Comparison of ENCODE assay signal across 1 cellular context in genomic region chr6:158703840-158704822, GRCh38.
TF ChIP-seq lines count a peak whose summit lies in the region.

No MANE protein-coding gene starts in this region.

TF ChIP-seq in HepG2, 621 proteins besides CTCF, POLR2A, EP300 and RAD21 (continued from another document and continues in another):
- no peak for TF ChIP-seq TIGD3 (CRISPR knock-in tag; IDR thresholded peaks at IDR 0.05; ENCODE audit: borderline replicate concordance)
- TF ChIP-seq PHB2 (IDR thresholded peaks at IDR 0.05; ENCODE audit: partially characterized antibody) = no peak
- TF ChIP-seq ZNF570 (CRISPR knock-in tag; IDR thresholded peaks at IDR 0.05; ENCODE audit: borderline replicate concordance) = 0 out of 2 replicates have a peak, but pooled peaks have one; percentile 67
- peak; percentile 78; the same call in 1 of the 2 replicates for TF ChIP-seq ZNF205 (CRISPR knock-in tag; IDR thresholded peaks at IDR 0.05)
- TF ChIP-seq MIXL1 (CRISPR knock-in tag; IDR thresholded peaks at IDR 0.05) = peak; percentile 73; the same call in 1 of the 2 replicates
- peak; percentile 72; the same call in 1 of the 2 replicates for TF ChIP-seq ATF7-NPFF (CRISPR knock-in tag; IDR thresholded peaks at IDR 0.05; ENCODE audit: low read depth)
- peak; percentile 57 for TF ChIP-seq RARA (CRISPR knock-in tag; IDR thresholded peaks at IDR 0.05)
- peak; percentile 82 for TF ChIP-seq SRSF1 (optimal IDR thresholded peaks at IDR 0.05; ENCODE audit: low read depth, low read length)
- peak; percentile 81; the same call in 1 of the 2 replicates for TF ChIP-seq AHR (CRISPR knock-in tag; IDR thresholded peaks at IDR 0.05)
- peak; percentile 59; the same call in 1 of the 2 replicates for TF ChIP-seq KLF9 (CRISPR knock-in tag; IDR thresholded peaks at IDR 0.05; ENCODE audit: low read depth)
- TF ChIP-seq ZNF629 (CRISPR knock-in tag; conservative IDR thresholded peaks at IDR 0.05) = peak; percentile 59
- TF ChIP-seq, protein P1, sequence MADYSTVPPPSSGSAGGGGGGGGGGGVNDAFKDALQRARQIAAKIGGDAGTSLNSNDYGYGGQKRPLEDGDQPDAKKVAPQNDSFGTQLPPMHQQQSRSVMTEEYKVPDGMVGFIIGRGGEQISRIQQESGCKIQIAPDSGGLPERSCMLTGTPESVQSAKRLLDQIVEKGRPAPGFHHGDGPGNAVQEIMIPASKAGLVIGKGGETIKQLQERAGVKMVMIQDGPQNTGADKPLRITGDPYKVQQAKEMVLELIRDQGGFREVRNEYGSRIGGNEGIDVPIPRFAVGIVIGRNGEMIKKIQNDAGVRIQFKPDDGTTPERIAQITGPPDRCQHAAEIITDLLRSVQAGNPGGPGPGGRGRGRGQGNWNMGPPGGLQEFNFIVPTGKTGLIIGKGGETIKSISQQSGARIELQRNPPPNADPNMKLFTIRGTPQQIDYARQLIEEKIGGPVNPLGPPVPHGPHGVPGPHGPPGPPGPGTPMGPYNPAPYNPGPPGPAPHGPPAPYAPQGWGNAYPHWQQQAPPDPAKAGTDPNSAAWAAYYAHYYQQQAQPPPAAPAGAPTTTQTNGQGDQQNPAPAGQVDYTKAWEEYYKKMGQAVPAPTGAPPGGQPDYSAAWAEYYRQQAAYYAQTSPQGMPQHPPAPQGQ (CRISPR knock-in tag; IDR thresholded peaks at IDR 0.05; ENCODE audit: borderline replicate concordance) = no peak
- TF ChIP-seq, protein P2, sequence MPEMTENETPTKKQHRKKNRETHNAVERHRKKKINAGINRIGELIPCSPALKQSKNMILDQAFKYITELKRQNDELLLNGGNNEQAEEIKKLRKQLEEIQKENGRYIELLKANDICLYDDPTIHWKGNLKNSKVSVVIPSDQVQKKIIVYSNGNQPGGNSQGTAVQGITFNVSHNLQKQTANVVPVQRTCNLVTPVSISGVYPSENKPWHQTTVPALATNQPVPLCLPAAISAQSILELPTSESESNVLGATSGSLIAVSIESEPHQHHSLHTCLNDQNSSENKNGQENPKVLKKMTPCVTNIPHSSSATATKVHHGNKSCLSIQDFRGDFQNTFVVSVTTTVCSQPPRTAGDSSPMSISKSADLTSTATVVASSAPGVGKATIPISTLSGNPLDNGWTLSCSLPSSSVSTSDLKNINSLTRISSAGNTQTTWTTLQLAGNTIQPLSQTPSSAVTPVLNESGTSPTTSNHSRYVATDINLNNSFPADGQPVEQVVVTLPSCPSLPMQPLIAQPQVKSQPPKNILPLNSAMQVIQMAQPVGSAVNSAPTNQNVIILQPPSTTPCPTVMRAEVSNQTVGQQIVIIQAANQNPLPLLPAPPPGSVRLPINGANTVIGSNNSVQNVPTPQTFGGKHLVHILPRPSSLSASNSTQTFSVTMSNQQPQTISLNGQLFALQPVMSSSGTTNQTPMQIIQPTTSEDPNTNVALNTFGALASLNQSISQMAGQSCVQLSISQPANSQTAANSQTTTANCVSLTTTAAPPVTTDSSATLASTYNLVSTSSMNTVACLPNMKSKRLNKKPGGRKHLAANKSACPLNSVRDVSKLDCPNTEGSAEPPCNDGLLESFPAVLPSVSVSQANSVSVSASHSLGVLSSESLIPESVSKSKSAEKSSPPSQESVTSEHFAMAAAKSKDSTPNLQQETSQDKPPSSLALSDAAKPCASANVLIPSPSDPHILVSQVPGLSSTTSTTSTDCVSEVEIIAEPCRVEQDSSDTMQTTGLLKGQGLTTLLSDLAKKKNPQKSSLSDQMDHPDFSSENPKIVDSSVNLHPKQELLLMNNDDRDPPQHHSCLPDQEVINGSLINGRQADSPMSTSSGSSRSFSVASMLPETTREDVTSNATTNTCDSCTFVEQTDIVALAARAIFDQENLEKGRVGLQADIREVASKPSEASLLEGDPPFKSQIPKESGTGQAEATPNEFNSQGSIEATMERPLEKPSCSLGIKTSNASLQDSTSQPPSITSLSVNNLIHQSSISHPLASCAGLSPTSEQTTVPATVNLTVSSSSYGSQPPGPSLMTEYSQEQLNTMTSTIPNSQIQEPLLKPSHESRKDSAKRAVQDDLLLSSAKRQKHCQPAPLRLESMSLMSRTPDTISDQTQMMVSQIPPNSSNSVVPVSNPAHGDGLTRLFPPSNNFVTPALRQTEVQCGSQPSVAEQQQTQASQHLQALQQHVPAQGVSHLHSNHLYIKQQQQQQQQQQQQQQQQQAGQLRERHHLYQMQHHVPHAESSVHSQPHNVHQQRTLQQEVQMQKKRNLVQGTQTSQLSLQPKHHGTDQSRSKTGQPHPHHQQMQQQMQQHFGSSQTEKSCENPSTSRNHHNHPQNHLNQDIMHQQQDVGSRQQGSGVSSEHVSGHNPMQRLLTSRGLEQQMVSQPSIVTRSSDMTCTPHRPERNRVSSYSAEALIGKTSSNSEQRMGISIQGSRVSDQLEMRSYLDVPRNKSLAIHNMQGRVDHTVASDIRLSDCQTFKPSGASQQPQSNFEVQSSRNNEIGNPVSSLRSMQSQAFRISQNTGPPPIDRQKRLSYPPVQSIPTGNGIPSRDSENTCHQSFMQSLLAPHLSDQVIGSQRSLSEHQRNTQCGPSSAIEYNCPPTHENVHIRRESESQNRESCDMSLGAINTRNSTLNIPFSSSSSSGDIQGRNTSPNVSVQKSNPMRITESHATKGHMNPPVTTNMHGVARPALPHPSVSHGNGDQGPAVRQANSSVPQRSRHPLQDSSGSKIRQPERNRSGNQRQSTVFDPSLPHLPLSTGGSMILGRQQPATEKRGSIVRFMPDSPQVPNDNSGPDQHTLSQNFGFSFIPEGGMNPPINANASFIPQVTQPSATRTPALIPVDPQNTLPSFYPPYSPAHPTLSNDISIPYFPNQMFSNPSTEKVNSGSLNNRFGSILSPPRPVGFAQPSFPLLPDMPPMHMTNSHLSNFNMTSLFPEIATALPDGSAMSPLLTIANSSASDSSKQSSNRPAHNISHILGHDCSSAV (CRISPR knock-in tag; IDR thresholded peaks at IDR 0.05; ENCODE audit: borderline replicate concordance) = no peak
- TF ChIP-seq, protein P3, sequence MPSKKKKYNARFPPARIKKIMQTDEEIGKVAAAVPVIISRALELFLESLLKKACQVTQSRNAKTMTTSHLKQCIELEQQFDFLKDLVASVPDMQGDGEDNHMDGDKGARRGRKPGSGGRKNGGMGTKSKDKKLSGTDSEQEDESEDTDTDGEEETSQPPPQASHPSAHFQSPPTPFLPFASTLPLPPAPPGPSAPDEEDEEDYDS (CRISPR knock-in tag; IDR thresholded peaks at IDR 0.05) = peak; percentile 63; the same call in 1 of the 2 replicates
- peak; percentile 97; the same call in 1 of the 2 replicates for TF ChIP-seq ZNF136 (CRISPR knock-in tag; IDR thresholded peaks at IDR 0.05; ENCODE audit: low read depth)
- no peak for TF ChIP-seq KAT7 (CRISPR knock-in tag; IDR thresholded peaks at IDR 0.05; ENCODE audit: borderline replicate concordance)
- peak; percentile 68 for TF ChIP-seq TAF15 (IDR thresholded peaks at IDR 0.05; ENCODE audit: low read depth, low read length, poor library complexity, severe bottlenecking)
- peak; percentile 71; the same call in 1 of the 2 replicates for TF ChIP-seq GATAD1 (CRISPR knock-in tag; IDR thresholded peaks at IDR 0.05)
- TF ChIP-seq MLXIP (CRISPR knock-in tag; IDR thresholded peaks at IDR 0.05; ENCODE audit: borderline replicate concordance) = 0 out of 2 replicates have a peak, but pooled peaks have one; percentile 19
- peak; percentile 96 for TF ChIP-seq ZNF605 (CRISPR knock-in tag; IDR thresholded peaks at IDR 0.05)
- peak; percentile 85 for TF ChIP-seq GATAD2A (CRISPR knock-in tag; IDR thresholded peaks at IDR 0.05)
- TF ChIP-seq ZMYM3 (CRISPR knock-in tag; IDR thresholded peaks at IDR 0.05) = peak; percentile 88; the same call in 1 of the 2 replicates
- 0 out of 2 replicates have a peak, but pooled peaks have one; percentile 28 for TF ChIP-seq RFX5 (IDR thresholded peaks at IDR 0.05; ENCODE audit: low read depth, low read length)
- TF ChIP-seq ZNF598 (CRISPR knock-in tag; IDR thresholded peaks at IDR 0.05; ENCODE audit: borderline replicate concordance) = peak; percentile 99
- peak; percentile 79; the same call in 1 of the 2 replicates for TF ChIP-seq ZNF333 (CRISPR knock-in tag; IDR thresholded peaks at IDR 0.05; ENCODE audit: borderline replicate concordance)
- TF ChIP-seq, protein P4, sequence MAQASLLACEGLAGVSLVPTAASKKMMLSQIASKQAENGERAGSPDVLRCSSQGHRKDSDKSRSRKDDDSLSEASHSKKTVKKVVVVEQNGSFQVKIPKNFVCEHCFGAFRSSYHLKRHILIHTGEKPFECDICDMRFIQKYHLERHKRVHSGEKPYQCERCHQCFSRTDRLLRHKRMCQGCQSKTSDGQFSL (CRISPR knock-in tag; IDR thresholded peaks at IDR 0.05) = 0 out of 2 replicates have a peak, but pooled peaks have one; percentile 62
- 0 out of 2 replicates have a peak, but pooled peaks have one; percentile 47 for TF ChIP-seq ZNF367 (CRISPR knock-in tag; IDR thresholded peaks at IDR 0.05; ENCODE audit: borderline replicate concordance)
- TF ChIP-seq ZNF350 (CRISPR knock-in tag; IDR thresholded peaks at IDR 0.05; ENCODE audit: borderline replicate concordance, low read depth) = peak; percentile 91
- TF ChIP-seq ATF7 (IDR thresholded peaks at IDR 0.05) = peak; percentile 16; the same call in 1 of the 2 replicates
- TF ChIP-seq ATF7 (CRISPR knock-in tag; IDR thresholded peaks at IDR 0.05) = peak; percentile 81; the same call in 1 of the 2 replicates
- 0 out of 2 replicates have a peak, but pooled peaks have one; percentile 46 for TF ChIP-seq ZNF569 (CRISPR knock-in tag; IDR thresholded peaks at IDR 0.05; ENCODE audit: borderline replicate concordance)
- TF ChIP-seq ZNF337 (CRISPR knock-in tag; IDR thresholded peaks at IDR 0.05; ENCODE audit: borderline replicate concordance, low read depth) = 0 out of 2 replicates have a peak, but pooled peaks have one; percentile 87
- TF ChIP-seq, protein P5, sequence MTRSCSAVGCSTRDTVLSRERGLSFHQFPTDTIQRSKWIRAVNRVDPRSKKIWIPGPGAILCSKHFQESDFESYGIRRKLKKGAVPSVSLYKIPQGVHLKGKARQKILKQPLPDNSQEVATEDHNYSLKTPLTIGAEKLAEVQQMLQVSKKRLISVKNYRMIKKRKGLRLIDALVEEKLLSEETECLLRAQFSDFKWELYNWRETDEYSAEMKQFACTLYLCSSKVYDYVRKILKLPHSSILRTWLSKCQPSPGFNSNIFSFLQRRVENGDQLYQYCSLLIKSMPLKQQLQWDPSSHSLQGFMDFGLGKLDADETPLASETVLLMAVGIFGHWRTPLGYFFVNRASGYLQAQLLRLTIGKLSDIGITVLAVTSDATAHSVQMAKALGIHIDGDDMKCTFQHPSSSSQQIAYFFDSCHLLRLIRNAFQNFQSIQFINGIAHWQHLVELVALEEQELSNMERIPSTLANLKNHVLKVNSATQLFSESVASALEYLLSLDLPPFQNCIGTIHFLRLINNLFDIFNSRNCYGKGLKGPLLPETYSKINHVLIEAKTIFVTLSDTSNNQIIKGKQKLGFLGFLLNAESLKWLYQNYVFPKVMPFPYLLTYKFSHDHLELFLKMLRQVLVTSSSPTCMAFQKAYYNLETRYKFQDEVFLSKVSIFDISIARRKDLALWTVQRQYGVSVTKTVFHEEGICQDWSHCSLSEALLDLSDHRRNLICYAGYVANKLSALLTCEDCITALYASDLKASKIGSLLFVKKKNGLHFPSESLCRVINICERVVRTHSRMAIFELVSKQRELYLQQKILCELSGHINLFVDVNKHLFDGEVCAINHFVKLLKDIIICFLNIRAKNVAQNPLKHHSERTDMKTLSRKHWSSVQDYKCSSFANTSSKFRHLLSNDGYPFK (CRISPR knock-in tag; IDR thresholded peaks at IDR 0.05; ENCODE audit: borderline replicate concordance) = peak; percentile 64; the same call in 1 of the 2 replicates
- TF ChIP-seq TGIF2 (CRISPR knock-in tag; IDR thresholded peaks at IDR 0.05) = peak; percentile 79; the same call in 1 of the 2 replicates
- TF ChIP-seq ATF1 (CRISPR knock-in tag; IDR thresholded peaks at IDR 0.05) = no peak
- TF ChIP-seq GABPA (IDR thresholded peaks at IDR 0.05; ENCODE audit: low read depth, low read length) = no peak
- TF ChIP-seq GABPA (CRISPR knock-in tag; IDR thresholded peaks at IDR 0.05; ENCODE audit: low read depth) = peak; percentile 64
- TF ChIP-seq ZMAT3 (CRISPR knock-in tag; conservative IDR thresholded peaks at IDR 0.05) = peak; percentile 84
- TF ChIP-seq, protein P6, sequence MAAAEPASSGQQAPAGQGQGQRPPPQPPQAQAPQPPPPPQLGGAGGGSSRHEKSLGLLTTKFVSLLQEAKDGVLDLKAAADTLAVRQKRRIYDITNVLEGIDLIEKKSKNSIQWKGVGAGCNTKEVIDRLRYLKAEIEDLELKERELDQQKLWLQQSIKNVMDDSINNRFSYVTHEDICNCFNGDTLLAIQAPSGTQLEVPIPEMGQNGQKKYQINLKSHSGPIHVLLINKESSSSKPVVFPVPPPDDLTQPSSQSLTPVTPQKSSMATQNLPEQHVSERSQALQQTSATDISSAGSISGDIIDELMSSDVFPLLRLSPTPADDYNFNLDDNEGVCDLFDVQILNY (CRISPR knock-in tag; conservative IDR thresholded peaks at IDR 0.05) = peak; percentile 68
- TF ChIP-seq RCOR2 (CRISPR knock-in tag; IDR thresholded peaks at IDR 0.05) = peak; percentile 45; the same call in 1 of the 2 replicates
- no peak for TF ChIP-seq ZNF234 (CRISPR knock-in tag; conservative IDR thresholded peaks at IDR 0.05)
- TF ChIP-seq ZNF777 (CRISPR knock-in tag; IDR thresholded peaks at IDR 0.05) = peak; percentile 68
- no peak for TF ChIP-seq ZNF138 (CRISPR knock-in tag; IDR thresholded peaks at IDR 0.05; ENCODE audit: low read depth)
- 0 out of 2 replicates have a peak, but pooled peaks have one; percentile 33 for TF ChIP-seq NCOA2 (CRISPR knock-in tag; IDR thresholded peaks at IDR 0.05)
